8 cellular contexts compared by ENCODE assay signal in the genomic region with DNA sequence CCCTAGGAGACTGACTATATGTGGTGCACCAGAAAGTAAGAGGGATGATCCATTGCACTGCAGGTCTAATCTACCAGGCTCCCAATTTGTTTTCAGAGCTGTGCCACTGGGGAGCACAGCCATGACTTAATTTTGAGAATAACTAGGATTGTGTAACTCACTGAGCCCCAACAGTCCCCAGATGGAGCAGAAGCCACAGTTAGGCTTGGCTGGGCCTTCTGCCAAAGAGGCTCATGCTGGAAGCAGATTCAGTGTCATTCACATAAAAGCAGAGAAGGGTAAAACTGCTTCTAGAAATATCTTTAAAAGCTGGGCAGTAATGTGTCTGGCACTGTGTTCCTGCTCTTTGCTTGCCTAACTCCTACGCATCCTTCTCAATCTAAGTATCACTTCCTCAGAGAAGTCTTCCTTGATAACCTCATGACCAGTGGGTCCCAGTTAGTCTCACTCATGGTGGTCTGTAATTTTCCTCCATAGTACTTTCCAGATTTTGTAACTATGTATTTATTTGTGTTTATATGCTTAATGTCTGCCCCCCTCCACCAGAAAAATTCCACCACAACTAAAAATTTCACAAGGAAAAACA. TPM values are rescaled to one million over a fixed set of nuclear protein-coding genes. Genes with fewer than 3 reads are reported as not detected.
DNase-seq lines count a peak whose midpoint lies in the region; ATAC-seq and TF ChIP-seq lines count a peak whose summit lies in the region.

No MANE protein-coding gene starts in this region.

- peak overlapping the region; percentile 52 for H3K27ac Mint-ChIP-seq in T-helper 1 cell treated with Interleukin-12 subunit alpha and Interleukin-12 subunit beta and Interleukin-4 antibody, amounts not matched to agents 30 μg/mL and 1 μg/mL, for 36 hours
- H3K27ac Mint-ChIP-seq in activated CD4-positive, alpha-beta memory T cell treated with anti-CD3 and anti-CD28 coated beads, Interleukin-2, amount 10 ng/mL, durations not matched to agents 7 days and 5 days: peak overlapping the region; percentile 55

- CTCF ChIA-PET in activated CD4-positive, alpha-beta memory T cell treated with anti-CD3 and anti-CD28 coated beads, Interleukin-2, amount 10 ng/mL, durations not matched to agents 7 days and 5 days (lab: Charles Lee): interaction anchor here (2.0 to 2.1 kb wide), 2 partner anchors 17 to 65 kb away, joined by 6 to 8 read pairs; no protein-coding TSS in a partner anchor

- peaks cover 45% of the 10 kb centered on the region for H3K4me1 ChIP-seq in left ventricle myocardium inferior
- H3K4me1 ChIP-seq in subcutaneous abdominal adipose tissue (ENCODE audit: control insufficient read depth in 5 of 5, insufficient read depth in 5 of 5, low read length in 5 of 5): peaks cover 9 to 35% (median 31%) of the 10 kb centered on the region in 5 donors

- H3K4me1 Mint-ChIP-seq in T-helper 1 cell treated with Interleukin-12 subunit alpha and Interleukin-12 subunit beta and Interleukin-4 antibody, amounts not matched to agents 30 μg/mL and 1 μg/mL, for 36 hours (ENCODE audit: low read depth): peaks cover 32% of the 10 kb centered on the region
- peaks cover 53% of the 10 kb centered on the region for H3K4me1 Mint-ChIP-seq in activated CD4-positive, alpha-beta memory T cell treated with anti-CD3 and anti-CD28 coated beads, Interleukin-2, amount 10 ng/mL, durations not matched to agents 7 days and 5 days

- H3K9me3 Mint-ChIP-seq in T-helper 1 cell treated with Interleukin-12 subunit alpha and Interleukin-12 subunit beta and Interleukin-4 antibody, amounts not matched to agents 30 μg/mL and 1 μg/mL, for 36 hours: no peaks in the 10 kb centered on the region
- no peaks in the 10 kb centered on the region for H3K9me3 Mint-ChIP-seq in activated CD4-positive, alpha-beta memory T cell treated with anti-CD3 and anti-CD28 coated beads, Interleukin-2, amount 10 ng/mL, durations not matched to agents 7 days and 5 days

- DNase-seq in T-helper 1 cell: no peak
- no peak for DNase-seq in activated CD4-positive, alpha-beta memory T cell treated with anti-CD3 and anti-CD28 coated beads, Interleukin-2, amount 10 ng/mL, durations not matched to agents 7 days and 5 days
- peak; percentile 72 for DNase-seq in left ventricle myocardium inferior
- DNase-seq in stimulated activated naive CD4-positive, alpha-beta T cell (lab: John Stamatoyannopoulos, UW): no peak

- H3K27me3 Mint-ChIP-seq in T-helper 1 cell treated with Interleukin-12 subunit alpha and Interleukin-12 subunit beta and Interleukin-4 antibody, amounts not matched to agents 30 μg/mL and 1 μg/mL, for 36 hours (ENCODE audit: low read depth): no peaks in the 10 kb centered on the region
- no peaks in the 10 kb centered on the region for H3K27me3 Mint-ChIP-seq in activated CD4-positive, alpha-beta memory T cell treated with anti-CD3 and anti-CD28 coated beads, Interleukin-2, amount 10 ng/mL, durations not matched to agents 7 days and 5 days

- POLR2A ChIA-PET in activated CD4-positive, alpha-beta memory T cell treated with anti-CD3 and anti-CD28 coated beads, Interleukin-2, amount 10 ng/mL, durations not matched to agents 7 days and 5 days (lab: Charles Lee): interaction anchor here (5.2 to 5.8 kb wide), 2 partner anchors 14 to 20 kb away, joined by 24 to 57 read pairs; a partner anchor contains a TSS

- H3K4me3 ChIP-seq in left ventricle myocardium inferior (no peak overlapping the region), subcutaneous abdominal adipose tissue (ENCODE audit: low read depth in 1 of 5, low read length in 5 of 5) (no peak overlapping the region)

- H3K9ac ChIP-seq in subcutaneous abdominal adipose tissue (ENCODE audit: low read length in 5 of 5): peak overlapping the region in 2 of 5 donors; percentile 10 to 31

- H3K27me3 ChIP-seq in left ventricle myocardium inferior (ENCODE audit: low read depth): no peaks in the 10 kb centered on the region
- H3K27me3 ChIP-seq in subcutaneous abdominal adipose tissue (ENCODE audit: control insufficient read depth in 5 of 5, insufficient read depth in 4 of 5, low read length in 5 of 5): no peaks in the 10 kb centered on the region

- H3K36me3 ChIP-seq in left ventricle myocardium inferior (peaks cover 15% of the 10 kb centered on the region), subcutaneous abdominal adipose tissue (ENCODE audit: control insufficient read depth in 5 of 5, insufficient read depth in 5 of 5, low read length in 5 of 5) (peaks cover 2 to 34% (median 32%) of the 10 kb centered on the region in 5 donors)

- no peak for TF ChIP-seq CTCF in left ventricle myocardium inferior (IDR thresholded peaks at IDR 0.05; ENCODE audit: borderline replicate concordance)

- no peak overlapping the region for H3K4me3 Mint-ChIP-seq in T-helper 1 cell treated with Interleukin-12 subunit alpha and Interleukin-12 subunit beta and Interleukin-4 antibody, amounts not matched to agents 30 μg/mL and 1 μg/mL, for 36 hours
- no peak overlapping the region for H3K4me3 Mint-ChIP-seq in activated CD4-positive, alpha-beta memory T cell treated with anti-CD3 and anti-CD28 coated beads, Interleukin-2, amount 10 ng/mL, durations not matched to agents 7 days and 5 days

- intact Hi-C loops in left ventricle myocardium inferior (cut with micrococcal nuclease): no loop called here

- no peak for ATAC-seq in esophagus mucosa
- ATAC-seq in GM18907 (IDR thresholded peaks at IDR 0.05; ENCODE audit: unreplicated experiment): no peak

- peaks cover 15% of the 10 kb centered on the region for H3K36me3 Mint-ChIP-seq in T-helper 1 cell treated with Interleukin-12 subunit alpha and Interleukin-12 subunit beta and Interleukin-4 antibody, amounts not matched to agents 30 μg/mL and 1 μg/mL, for 36 hours (ENCODE audit: low read depth)
- peaks cover 47% of the 10 kb centered on the region for H3K36me3 Mint-ChIP-seq in activated CD4-positive, alpha-beta memory T cell treated with anti-CD3 and anti-CD28 coated beads, Interleukin-2, amount 10 ng/mL, durations not matched to agents 7 days and 5 days (ENCODE audit: low read depth)

- peak overlapping the region; percentile 66 for H3K27ac ChIP-seq in left ventricle myocardium inferior (replicated peaks)
- H3K27ac ChIP-seq in subcutaneous abdominal adipose tissue (ENCODE audit: low read depth, low read length): peak overlapping the region; percentile 80

- H3K9me3 ChIP-seq in left ventricle myocardium inferior (replicated peaks): no peaks in the 10 kb centered on the region
- no peaks in the 10 kb centered on the region for H3K9me3 ChIP-seq in subcutaneous abdominal adipose tissue (ENCODE audit: control insufficient read depth in 5 of 5, low read length in 5 of 5)

RNA-seq across cellular contexts. Expression of a gene that starts 20.3 kb away (rescaled TPM):
- total RNA-seq in activated CD4-positive, alpha-beta memory T cell treated with anti-CD3 and anti-CD28 coated beads, Interleukin-2, amount 10 ng/mL, durations not matched to agents 7 days and 5 days: 10 to 100 TPM; 75.2 to 76.8 TPM
- total RNA-seq in left ventricle myocardium inferior (69.8 TPM), esophagus mucosa (31.8 TPM)

RNA-seq across cellular contexts. Expression of a gene that starts 32.3 kb away (rescaled TPM):
- total RNA-seq in activated CD4-positive, alpha-beta memory T cell treated with anti-CD3 and anti-CD28 coated beads, Interleukin-2, amount 10 ng/mL, durations not matched to agents 7 days and 5 days: 10 to 100 TPM; 41.4 TPM
- 53.6 TPM for total RNA-seq in left ventricle myocardium inferior
- total RNA-seq in esophagus mucosa: 22.7 TPM

RNA-seq across cellular contexts. Expression of a gene that starts 42.0 kb away (rescaled TPM):
- 10 to 100 TPM; 25.5 to 28.7 TPM for total RNA-seq in activated CD4-positive, alpha-beta memory T cell treated with anti-CD3 and anti-CD28 coated beads, Interleukin-2, amount 10 ng/mL, durations not matched to agents 7 days and 5 days
- total RNA-seq in left ventricle myocardium inferior (10.6 TPM), esophagus mucosa (3.7 TPM)

RNA-seq across cellular contexts. Expression of a gene that starts 59.2 kb away (rescaled TPM):
- 10 to 100 TPM; 18.9 to 19.3 TPM for total RNA-seq in activated CD4-positive, alpha-beta memory T cell treated with anti-CD3 and anti-CD28 coated beads, Interleukin-2, amount 10 ng/mL, durations not matched to agents 7 days and 5 days
- total RNA-seq in left ventricle myocardium inferior: 1.9 TPM
- total RNA-seq in esophagus mucosa: 9.2 TPM
